22 cellular contexts compared by ENCODE assay signal in genomic region chr3:153553605-153553945, GRCh38.
A peak's percentile ranks its signal among the peaks of the same experiment; 100 is the strongest.
DNase-seq lines count a peak whose midpoint lies in the region; ATAC-seq, FAIRE-seq and TF ChIP-seq lines count a peak whose summit lies in the region.
"Had no signal": no experiment of that assay in that cellular context is flagged by ENCODE, and none has a peak within 500 bp of the region (broad histone marks: within the 10 kb centered on the region; RNA-seq: fewer than 3 reads in every experiment).

No MANE protein-coding gene starts in this region.

- no peaks in the 10 kb centered on the region for H3K4me1 Mint-ChIP-seq in stimulated activated naive B cell treated with anti-CD40 and anti-IgM and Interleukin-4, amounts not matched to agents 10 μg/mL and 1 μg/mL and 100 μg/mL, for 72 hours

- no peak overlapping the region for H4K12ac ChIP-seq in trophoblast cell (ENCODE audit: low read depth, low read length)

- no peak overlapping the region for H2AK5ac ChIP-seq in trophoblast cell (ENCODE audit: low read length)

- ATAC-seq in A549 (no peak), K562 (no peak)
- no peak for ATAC-seq in stimulated activated naive B cell treated with anti-CD40 and anti-IgM and Interleukin-4, amounts not matched to agents 10 μg/mL and 1 μg/mL and 100 μg/mL, for 72 hours (replicated peaks)
- ATAC-seq: GM12878, GM23338 had no signal

- TF ChIP-seq CTCF in breast epithelium (IDR thresholded peaks at IDR 0.05) (no peak), A549 (IDR thresholded peaks at IDR 0.05) (no peak), K562 (IDR thresholded peaks at IDR 0.05 in 2 of 3, conservative IDR thresholded peaks at IDR 0.05 in 1 of 3; ENCODE audit: insufficient read depth in 2 of 3, low read depth in 1 of 3, low read length in 3 of 3) (no peak)

- intact Hi-C loops in breast epithelium (cut with DNase I; ENCODE audit: low total_unique reads): no loop called here
- intact Hi-C loops in K562 (cut with micrococcal nuclease): no loop called here

- H2BK12ac ChIP-seq in trophoblast cell (ENCODE audit: low read length): no peak overlapping the region

- peak overlapping the region; percentile 99 for H3K23ac ChIP-seq in trophoblast cell (ENCODE audit: low read length)

- CTCF ChIA-PET in A549 (lab: Yijun Ruan, JAX) (no interaction called here), K562 (lab: Yijun Ruan, JAX; ENCODE audit: low intra/inter-chr PET ratio) (no interaction called here)

- POLR2A ChIA-PET in A549 (lab: Yijun Ruan, JAX) (no interaction called here), K562 (lab: Yijun Ruan, JAX) (no interaction called here)

- in situ Hi-C loops in T47D (cut with HindIII; ENCODE audit: low pct_unique_long_range_greater_than_20kb, low sequenced_read_pairs): no loop called here
- in situ Hi-C loops in K562 (cut with MboI): no loop called here

- no peaks in the 10 kb centered on the region for H3K27me3 ChIP-seq in breast epithelium
- no peaks in the 10 kb centered on the region for H3K27me3 ChIP-seq in K562 (ENCODE audit: control insufficient read depth in 2 of 2, insufficient read depth in 2 of 2, low read length in 2 of 2)
- no peaks in the 10 kb centered on the region for H3K27me3 ChIP-seq in trophoblast cell (ENCODE audit: insufficient read depth, low read length)

- H2BK120ac ChIP-seq in trophoblast cell (ENCODE audit: insufficient read depth, low read length, poor library complexity): no peak overlapping the region

- H3K27ac ChIP-seq in breast epithelium (no peak overlapping the region), A549 (no peak overlapping the region), K562 (ENCODE audit: extremely low read depth, low read depth, low read length) (no peak overlapping the region), trophoblast cell (ENCODE audit: low read depth, low read length) (no peak overlapping the region)
- H3K27ac ChIP-seq: HL-60 had no signal

- FAIRE-seq in A549 (lab: Jason Lieb, UNC): no peak
- FAIRE-seq in K562 (lab: Jason Lieb, UNC): peak; percentile 44
- FAIRE-seq: GM12878 had no signal

- H3K36me3 ChIP-seq in breast epithelium (no peaks in the 10 kb centered on the region), K562 (ENCODE audit: control insufficient read depth, insufficient read depth, low read length) (no peaks in the 10 kb centered on the region), trophoblast cell (ENCODE audit: control insufficient read depth in 1 of 2, insufficient read depth in 2 of 2, low read length in 2 of 2) (no peaks in the 10 kb centered on the region)

- no peak overlapping the region for H3K4ac ChIP-seq in trophoblast cell (ENCODE audit: low read depth, low read length)

- H3K36me3 Mint-ChIP-seq in stimulated activated naive B cell treated with anti-CD40 and anti-IgM and Interleukin-4, amounts not matched to agents 10 μg/mL and 1 μg/mL and 100 μg/mL, for 72 hours: no peaks in the 10 kb centered on the region

- no TSS peak for BruUV-seq in K562 (replicated peaks; lab: Mats Ljungman, UMichigan)

- H3K18ac ChIP-seq in trophoblast cell (ENCODE audit: low read length): no peak overlapping the region

- H3K79me1 ChIP-seq in trophoblast cell (ENCODE audit: low read length): no peaks in the 10 kb centered on the region

- peak overlapping the region; percentile 77; the same call in 1 of the 2 replicates for H2AFZ ChIP-seq in K562 (ENCODE audit: low read depth, low read length)
- H2AFZ ChIP-seq in trophoblast cell (ENCODE audit: insufficient read depth, low read length, poor library complexity): no peak overlapping the region
- H2AFZ ChIP-seq: GM23338 had no signal

- DNase-seq in T47D (ENCODE audit: low read depth in 1 of 2, low spot score in 1 of 2) (peak; percentile 13 to 48), breast epithelium (ENCODE audit: low spot score in 2 of 2) (no peak), A549 (ENCODE audit: low read depth in 1 of 2, low spot score in 1 of 2) (no peak), K562 (ENCODE audit: extremely low read depth in 1 of 4, low spot score in 3 of 4) (peak in 1 of 4 experiments; percentile 6), trophoblast cell (no peak), cerebellar nuclear complex (lab: John Stamatoyannopoulos, UW) (no peak)
- DNase-seq in stimulated activated naive B cell treated with anti-CD40 and anti-IgM and Interleukin-4, amounts not matched to agents 10 μg/mL and 1 μg/mL and 100 μg/mL, for 72 hours: no peak
- DNase-seq: Caco-2; CD4-positive, alpha-beta T cell; DMS153; EL; HCEC 1CT; IMR-90; Karpas-422; NCI-H1105; NCI-H2081; NCI-H446 treated with DMSO at 0.1 percent for 48 hours; NK-92 treated with Interleukin-12 subunit alpha and Interleukin-12 subunit beta, amount 100 ng/mL, for 24 hours; SHP77 treated with DMSO at 0.1 percent for 48 hours had no signal

- H3K9me3 ChIP-seq in breast epithelium (peaks cover 0 to 4% of the 10 kb centered on the region in 2 donors), A549 (no peaks in the 10 kb centered on the region), K562 (replicated peaks; ENCODE audit: control insufficient read depth, insufficient read depth, low read depth, low read length) (no peaks in the 10 kb centered on the region), trophoblast cell (ENCODE audit: insufficient read depth, low read depth, low read length) (no peaks in the 10 kb centered on the region)
- H3K9me3 ChIP-seq: Caco-2 had no signal

- H3K27me3 Mint-ChIP-seq in stimulated activated naive B cell treated with anti-CD40 and anti-IgM and Interleukin-4, amounts not matched to agents 10 μg/mL and 1 μg/mL and 100 μg/mL, for 72 hours: no peaks in the 10 kb centered on the region
- H3K27me3 Mint-ChIP-seq: CD4-positive, alpha-beta T cell had no signal

- H4K8ac ChIP-seq in trophoblast cell (ENCODE audit: low read depth, low read length): no peak overlapping the region

- H2BK5ac ChIP-seq in trophoblast cell (ENCODE audit: low read depth, low read length, poor library complexity): no peak overlapping the region

- TF ChIP-seq RAD21 in A549 (conservative IDR thresholded peaks at IDR 0.05 in 1 of 2, IDR thresholded peaks at IDR 0.05 in 1 of 2): no peak
- TF ChIP-seq RAD21 in K562 (CRISPR knock-in tag; conservative IDR thresholded peaks at IDR 0.05 in 1 of 2, IDR thresholded peaks at IDR 0.05 in 1 of 2): no peak

- H3K27ac Mint-ChIP-seq in stimulated activated naive B cell treated with anti-CD40 and anti-IgM and Interleukin-4, amounts not matched to agents 10 μg/mL and 1 μg/mL and 100 μg/mL, for 72 hours: no peak overlapping the region
- H3K27ac Mint-ChIP-seq: CD4-positive, alpha-beta T cell; GM23338 had no signal

- WGBS in A549 (ENCODE audit: missing lambda C conversion rate): 26% methylated on average over 2 of the region's 2 CpGs
- WGBS in K562 (ENCODE audit: insufficient coverage, low coverage, missing lambda C conversion rate): 0% methylated on average over 2 of the region's 2 CpGs
- no CpG with 5 or more reads among the region's 2 CpGs for WGBS in trophoblast cell (ENCODE audit: extremely low coverage, insufficient coverage, insufficient read length)

- H3K9ac ChIP-seq in K562 (ENCODE audit: insufficient read depth in 1 of 2, low read depth in 2 of 2, low read length in 2 of 2) (no peak overlapping the region), trophoblast cell (ENCODE audit: low read length) (no peak overlapping the region)

- no peaks in the 10 kb centered on the region for H3K4me1 ChIP-seq in breast epithelium
- no peaks in the 10 kb centered on the region for H3K4me1 ChIP-seq in A549
- no peaks in the 10 kb centered on the region for H3K4me1 ChIP-seq in K562 (replicated peaks in 1 of 2; ENCODE audit: control insufficient read depth in 2 of 2, insufficient read depth in 2 of 2, low read length in 2 of 2)
- no peaks in the 10 kb centered on the region for H3K4me1 ChIP-seq in trophoblast cell (ENCODE audit: control insufficient read depth in 1 of 2, insufficient read depth in 2 of 2, low read length in 2 of 2)
- H3K4me1 ChIP-seq: Caco-2 had no signal

- H3K79me2 ChIP-seq in K562 (ENCODE audit: control insufficient read depth, insufficient read depth, low read length): no peaks in the 10 kb centered on the region
- H3K79me2 ChIP-seq in trophoblast cell (ENCODE audit: control insufficient read depth, insufficient read depth, low read length, poor library complexity): no peaks in the 10 kb centered on the region

- H3K9me3 Mint-ChIP-seq in stimulated activated naive B cell treated with anti-CD40 and anti-IgM and Interleukin-4, amounts not matched to agents 10 μg/mL and 1 μg/mL and 100 μg/mL, for 72 hours: peaks cover under 1 to 2% of the 10 kb centered on the region in 2 donors

- H4K20me1 ChIP-seq in K562 (replicated peaks; ENCODE audit: control insufficient read depth, insufficient read depth, low read length): no peaks in the 10 kb centered on the region

- no peak overlapping the region for H3K4me3 ChIP-seq in breast epithelium
- no peak overlapping the region for H3K4me3 ChIP-seq in A549
- H3K4me3 ChIP-seq in K562: no peak overlapping the region
- no peak overlapping the region for H3K4me3 ChIP-seq in trophoblast cell (ENCODE audit: low read depth, low read length)
- H3K4me3 ChIP-seq: GM12878, GM23338 had no signal

- no peak overlapping the region for H3K14ac ChIP-seq in trophoblast cell (ENCODE audit: low read length)

- 0 out of 3 replicates have a peak overlapping the region, but pooled peaks have one; percentile 18 for H3K4me2 ChIP-seq in A549
- H3K4me2 ChIP-seq in K562 (ENCODE audit: insufficient read depth, low read length): no peak overlapping the region
- no peak overlapping the region for H3K4me2 ChIP-seq in trophoblast cell (ENCODE audit: low read length)
- H3K4me2 ChIP-seq: GM23338 had no signal

- TF ChIP-seq POLR2A in breast epithelium (IDR thresholded peaks at IDR 0.05): no peak
- no peak for TF ChIP-seq POLR2A in A549 (IDR thresholded peaks at IDR 0.05; ENCODE audit: low read length)
- no peak for TF ChIP-seq POLR2A in K562 (conservative IDR thresholded peaks at IDR 0.05)

- no peaks in the 10 kb centered on the region for H3K9me1 ChIP-seq in K562 (ENCODE audit: control insufficient read depth, insufficient read depth, low read length)

- no peak overlapping the region for H3K4me3 Mint-ChIP-seq in stimulated activated naive B cell treated with anti-CD40 and anti-IgM and Interleukin-4, amounts not matched to agents 10 μg/mL and 1 μg/mL and 100 μg/mL, for 72 hours
- H3K4me3 Mint-ChIP-seq: CD4-positive, alpha-beta T cell; GM23338 had no signal

- TF ChIP-seq EP300 in A549 (IDR thresholded peaks at IDR 0.05): no peak
- no peak for TF ChIP-seq EP300 in K562 (IDR thresholded peaks at IDR 0.05; ENCODE audit: low read length)

- H4K91ac ChIP-seq in trophoblast cell (ENCODE audit: low read depth, low read length): no peak overlapping the region

TF ChIP-seq in A549, 52 proteins besides CTCF, POLR2A, EP300 and RAD21 (continues in another document):
- TF ChIP-seq EHMT2 (IDR thresholded peaks at IDR 0.05; ENCODE audit: low read depth): no peak
- no peak for TF ChIP-seq HOXB5 (CRISPR knock-in tag; IDR thresholded peaks at IDR 0.05)
- TF ChIP-seq MYC (IDR thresholded peaks at IDR 0.05; ENCODE audit: borderline replicate concordance, low read length): no peak

Comparison
In these comparisons a context has a peak if more than half of its experiments do, and no peak if none do; other contexts are left out.
1. DNase-seq: peak in T47D (2 of 2); none in breast epithelium (0 of 2), A549 (0 of 2), trophoblast cell (0 of 2), stimulated activated naive B cell treated with anti-CD40 and anti-IgM and Interleukin-4, amounts not matched to agents 10 μg/mL and 1 μg/mL and 100 μg/mL, for 72 hours (single experiment) and cerebellar nuclear complex (0 of 2).